Comparison of ENCODE assay signal across 9 cellular contexts in the genomic region with DNA sequence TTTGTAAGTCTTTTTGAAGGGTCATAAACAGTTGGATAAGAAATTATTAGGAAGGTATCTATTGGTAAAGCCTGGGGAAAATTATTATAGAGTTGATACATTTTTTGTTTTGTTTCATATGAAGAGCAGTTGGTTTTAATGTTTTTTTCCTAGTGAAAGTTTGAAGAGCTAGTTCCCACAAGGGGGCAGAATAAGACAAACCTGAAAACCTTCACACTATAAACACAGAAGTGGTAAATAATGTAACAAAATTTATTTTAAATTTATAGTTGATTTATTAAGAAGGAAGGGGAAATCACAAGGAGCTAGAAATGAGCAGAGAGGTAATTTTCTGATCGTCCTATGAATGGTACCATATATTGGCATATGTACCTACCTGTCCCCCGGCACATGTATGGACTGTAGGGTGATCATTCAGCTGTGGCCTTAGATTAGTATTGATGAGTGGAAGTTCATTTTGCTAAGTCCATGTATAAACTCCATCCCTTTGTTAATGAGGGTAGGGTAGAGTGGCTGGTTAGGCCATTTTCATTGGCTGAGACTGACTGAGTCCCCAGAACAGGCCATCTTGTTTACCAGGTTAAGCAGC.
DNase-seq lines count a peak whose midpoint lies in the region; ATAC-seq and TF ChIP-seq lines count a peak whose summit lies in the region.
"Had no signal": no experiment of that assay in that cellular context is flagged by ENCODE, and none has a peak within 500 bp of the region (broad histone marks: within the 10 kb centered on the region; RNA-seq: fewer than 3 reads in every experiment).

No MANE protein-coding gene starts in this region.

- H3K9me3 ChIP-seq in OCI-LY1 (ENCODE audit: low read length): no peaks in the 10 kb centered on the region
- no peaks in the 10 kb centered on the region for H3K9me3 ChIP-seq in psoas muscle

- no peaks in the 10 kb centered on the region for H3K9me2 ChIP-seq in OCI-LY1 (ENCODE audit: low read depth, low read length)

- no peaks in the 10 kb centered on the region for H4K20me1 ChIP-seq in OCI-LY1 (ENCODE audit: insufficient read depth, low read length)
- H4K20me1 ChIP-seq: BLaER1 treated with 17β-estradiol and CSF1 and Interleukin-3, amounts not matched to agents 10 nM and 100 nM had no signal

- H3K27me3 ChIP-seq in OCI-LY1 (ENCODE audit: insufficient read depth, low read length) (no peaks in the 10 kb centered on the region), psoas muscle (ENCODE audit: insufficient read depth in 3 of 3, low read length in 2 of 3) (no peaks in the 10 kb centered on the region)
- H3K27me3 ChIP-seq: BLaER1 treated with 17β-estradiol and CSF1 and Interleukin-3, amounts not matched to agents 10 nM and 100 nM had no signal

- TF ChIP-seq CTCF in OCI-LY1 (IDR thresholded peaks at IDR 0.05; ENCODE audit: low read length): peak; percentile 41
- peak; percentile 21 for TF ChIP-seq CTCF in psoas muscle (IDR thresholded peaks at IDR 0.05)

- no peaks in the 10 kb centered on the region for H3K36me3 ChIP-seq in OCI-LY1 (ENCODE audit: insufficient read depth, low read length)
- no peaks in the 10 kb centered on the region for H3K36me3 ChIP-seq in psoas muscle (ENCODE audit: insufficient read depth in 1 of 2, low read depth in 1 of 2)

- no peaks in the 10 kb centered on the region for H3F3A ChIP-seq in OCI-LY1 (ENCODE audit: insufficient read depth, low read length)

- ATAC-seq in psoas muscle: no peak

- no peak overlapping the region for H3K9ac ChIP-seq in OCI-LY1 (ENCODE audit: low read length)
- H3K9ac ChIP-seq: BLaER1 treated with 17β-estradiol and CSF1 and Interleukin-3, amounts not matched to agents 10 nM and 100 nM had no signal

- H3K4me2 ChIP-seq in OCI-LY1 (ENCODE audit: low read length): no peak overlapping the region
- H3K4me2 ChIP-seq: BLaER1 treated with 17β-estradiol and CSF1 and Interleukin-3, amounts not matched to agents 10 nM and 100 nM had no signal

- intact Hi-C loops in psoas muscle (cut with DNase I): loop anchor here in 1 of 2 donors (2.0 kb wide), 1 partner anchor 320 kb away; no protein-coding TSS in a partner anchor

- H3K27ac ChIP-seq in OCI-LY1 (ENCODE audit: low read depth, low read length, poor library complexity, severe bottlenecking) (no peak overlapping the region), epithelial cell of prostate (peak overlapping the region; percentile 38), psoas muscle (no peak overlapping the region)
- H3K27ac ChIP-seq: BLaER1 treated with 17β-estradiol and CSF1 and Interleukin-3, amounts not matched to agents 10 nM and 100 nM had no signal

- H3K79me2 ChIP-seq in OCI-LY1 (ENCODE audit: insufficient read depth, low read length): no peaks in the 10 kb centered on the region

- 87 to 96% (median 90%) methylated on average over 2 of the region's 2 CpGs for WGBS in psoas muscle, 3 donors

- DNase-seq in NCI-H146 treated with DMSO at 0.1 percent for 48 hours (lab: John Stamatoyannopoulos, UW; ENCODE audit: unreplicated experiment) (peak; percentile 1), NCI-H146 (lab: John Stamatoyannopoulos, UW) (no peak), epithelial cell of prostate (ENCODE audit: low read depth, low spot score) (no peak), psoas muscle (no peak), GM19240 (ENCODE audit: insufficient read length, low spot score) (no peak), NCI-H2107 treated with DMSO at 0.1 percent for 48 hours (lab: John Stamatoyannopoulos, UW; ENCODE audit: unreplicated experiment) (no peak), NCI-H345 (lab: John Stamatoyannopoulos, UW) (no peak)

- H3K4me3 ChIP-seq in OCI-LY1 (ENCODE audit: low read depth, low read length, poor library complexity, severe bottlenecking) (no peak overlapping the region), psoas muscle (no peak overlapping the region)
- H3K4me3 ChIP-seq: BLaER1 treated with 17β-estradiol and CSF1 and Interleukin-3, amounts not matched to agents 10 nM and 100 nM had no signal

- no peak overlapping the region for H2AFZ ChIP-seq in OCI-LY1 (ENCODE audit: low read length)

- H3K4me1 ChIP-seq in OCI-LY1 (ENCODE audit: insufficient read depth, low read length, severe bottlenecking) (no peaks in the 10 kb centered on the region), psoas muscle (no peaks in the 10 kb centered on the region)
